ENCODE assay signal across 14 cellular contexts in genomic region chr18:9827211-9827855, GRCh38. TPM values are rescaled to one million over a fixed set of nuclear protein-coding genes. Genes with fewer than 3 reads are reported as not detected.
DNase-seq lines count a peak whose midpoint lies in the region; ATAC-seq lines count a peak whose summit lies in the region.
"Had no signal": no experiment of that assay in that cellular context is flagged by ENCODE, and none has a peak within 500 bp of the region (broad histone marks: within the 10 kb centered on the region; RNA-seq: fewer than 3 reads in every experiment).

No MANE protein-coding gene starts in this region.

- DNase-seq in SIG-M5 treated with dmso at 0.1 percent for 504 hours (lab: John Stamatoyannopoulos, UW; ENCODE audit: unreplicated experiment): peak; percentile 58
- no peak for DNase-seq in SIG-M5 (lab: John Stamatoyannopoulos, UW)
- peak; percentile 60 for DNase-seq in amniotic epithelial cell (ENCODE audit: low read depth)
- DNase-seq in left lobe of liver (ENCODE audit: low spot score): no peak
- no peak for DNase-seq in substantia nigra (lab: John Stamatoyannopoulos, UW)
- no peak for DNase-seq in NCI-H1436 (lab: John Stamatoyannopoulos, UW)
- DNase-seq in dedifferentiated amniotic fluid mesenchymal stem cell (ENCODE audit: extremely low spot score): no peak
- DNase-seq: activated CD4-positive, CD25-positive, alpha-beta regulatory T cell treated with anti-CD3 and anti-CD28 coated beads, Interleukin-2, amount 50 U/mL, for 72 hours; activated T-cell treated with anti-CD3 and anti-CD28 coated beads, Interleukin-2, amount 50 U/mL, for 24 hours; NCI-H1092; NCI-H446 treated with DMSO at 0.1 percent for 48 hours had no signal

- ATAC-seq in left lobe of liver (peak; percentile 32), GM21619 (IDR thresholded peaks at IDR 0.05; ENCODE audit: unreplicated experiment) (no peak)

- peak overlapping the region; percentile 54 for H3K27ac ChIP-seq in substantia nigra (ENCODE audit: low read depth, low read length, poor library complexity, severe bottlenecking)

RNA-seq across cellular contexts. Expression of gene TXNDC2, which starts 58.4 kb away (rescaled TPM):
- total RNA-seq in left lobe of liver: not detected
- total RNA-seq: sciatic nerve, SK-MEL-5 had no signal

Comparison
In these comparisons a context has a peak if more than half of its experiments do, and no peak if none do; other contexts are left out.
1. DNase-seq: peak in SIG-M5 treated with dmso at 0.1 percent for 504 hours (single experiment) and amniotic epithelial cell (single experiment); none in SIG-M5 (single experiment), left lobe of liver (single experiment), substantia nigra (0 of 49), NCI-H1436 (single experiment) and dedifferentiated amniotic fluid mesenchymal stem cell (single experiment).